In genomic region chr2:137826373-137827372, GRCh38 we compare ENCODE assay signal across 10 cellular contexts.
DNase-seq lines count a peak whose midpoint lies in the region; ATAC-seq and TF ChIP-seq lines count a peak whose summit lies in the region.
"Had no signal": no experiment of that assay in that cellular context is flagged by ENCODE, and none has a peak within 500 bp of the region (broad histone marks: within the 10 kb centered on the region; RNA-seq: fewer than 3 reads in every experiment).

No MANE protein-coding gene starts in this region.

- no peak overlapping the region for H3K27ac ChIP-seq in vagina

- H3K9me3 ChIP-seq in vagina, result no peaks in the 10 kb centered on the region
- H3K9me3 ChIP-seq: SK-N-SH had no signal

- intact Hi-C loops in vagina (cut with DNase I), result no loop called here

- no peaks in the 10 kb centered on the region for H3K36me3 ChIP-seq in vagina

- H3K27me3 ChIP-seq in vagina, result no peaks in the 10 kb centered on the region

- no peak for TF ChIP-seq CTCF in vagina (IDR thresholded peaks at IDR 0.05)

- peak; percentile 95 for ATAC-seq in GM19023 (IDR thresholded peaks at IDR 0.05; ENCODE audit: unreplicated experiment)
- ATAC-seq in GM21717 (IDR thresholded peaks at IDR 0.05; ENCODE audit: unreplicated experiment), result peak; percentile 95
- ATAC-seq in HG03280 (IDR thresholded peaks at IDR 0.05; ENCODE audit: unreplicated experiment), result peak; percentile 91

- no peak for TF ChIP-seq POLR2A in vagina (IDR thresholded peaks at IDR 0.05)

- peak; percentile 54 for DNase-seq in myocyte (ENCODE audit: low read depth)
- no peak for DNase-seq in SKM-1 (lab: John Stamatoyannopoulos, UW; ENCODE audit: unreplicated experiment)
- DNase-seq in vagina (ENCODE audit: extremely low spot score in 2 of 2), result no peak
- no peak for DNase-seq in activated naive CD4-positive, alpha-beta T cell treated with Interleukin-2 at 50 U/mL for 16 hours
- no peak for DNase-seq in SKM-1 treated with dmso at 0.1 percent for 144 hours (lab: John Stamatoyannopoulos, UW; ENCODE audit: unreplicated experiment)
- DNase-seq: SK-N-SH; stimulated activated CD4-positive, alpha-beta T cell treated with anti-CD3 and anti-CD28 coated beads, Interleukin-12 subunit alpha, Interleukin-12 subunit beta, amount 100 ng/mL, for 4 hours had no signal

- no peak overlapping the region for H3K4me3 ChIP-seq in vagina

- H3K4me1 ChIP-seq in vagina, result no peaks in the 10 kb centered on the region
